Comparison of ENCODE assay signal across 8 cellular contexts in genomic region chr12:46269429-46270241, GRCh38. TPM values are rescaled to one million over a fixed set of nuclear protein-coding genes. Genes with fewer than 3 reads are reported as not detected.
A peak's percentile ranks its signal among the peaks of the same experiment; 100 is the strongest.
DNase-seq lines count a peak whose midpoint lies in the region; ATAC-seq and TF ChIP-seq lines count a peak whose summit lies in the region.

No MANE protein-coding gene starts in this region.

- H2AFZ ChIP-seq in mammary epithelial cell (ENCODE audit: low read depth, low read length) = peak overlapping the region; percentile 87

- peaks cover 45% of the 10 kb centered on the region for H3K79me2 ChIP-seq in mammary epithelial cell (ENCODE audit: insufficient read depth, low read length)

- H3K9ac ChIP-seq in mammary epithelial cell (ENCODE audit: insufficient read depth, low read length) = peak overlapping the region; percentile 100

- H3K4me1 Mint-ChIP-seq in T-helper 2 cell treated with Interferon-gamma antibody and Interleukin-4, amounts not matched to agents 5 μg/mL and 100 μg/mL, for 36 hours (ENCODE audit: low read depth) = peaks cover 14% of the 10 kb centered on the region

- no peaks in the 10 kb centered on the region for H3K27me3 Mint-ChIP-seq in T-helper 2 cell treated with Interferon-gamma antibody and Interleukin-4, amounts not matched to agents 5 μg/mL and 100 μg/mL, for 36 hours (ENCODE audit: low read depth)

- peaks cover 3% of the 10 kb centered on the region for H4K20me1 ChIP-seq in mammary epithelial cell (ENCODE audit: insufficient read depth, low read length)

- peak overlapping the region; percentile 99 for H3K4me2 ChIP-seq in mammary epithelial cell (ENCODE audit: insufficient read depth, low read depth, low read length)

- dilution Hi-C loops in mammary epithelial cell (cut with HindIII; ENCODE audit: low sequenced_read_pairs) = no loop called here

- BruUV-seq in mammary epithelial cell (replicated peaks; lab: Mats Ljungman, UMichigan) = no TSS peak

- H3K27ac ChIP-seq in mammary epithelial cell (ENCODE audit: insufficient read depth, low read depth, low read length) (peak overlapping the region; percentile 96), left lung (peak overlapping the region; percentile 84 to 88)

- H3K27ac Mint-ChIP-seq in T-helper 2 cell treated with Interferon-gamma antibody and Interleukin-4, amounts not matched to agents 5 μg/mL and 100 μg/mL, for 36 hours = no peak overlapping the region

- no peak overlapping the region for H3K4me3 Mint-ChIP-seq in T-helper 2 cell treated with Interferon-gamma antibody and Interleukin-4, amounts not matched to agents 5 μg/mL and 100 μg/mL, for 36 hours

- H3K36me3 Mint-ChIP-seq in T-helper 2 cell treated with Interferon-gamma antibody and Interleukin-4, amounts not matched to agents 5 μg/mL and 100 μg/mL, for 36 hours (ENCODE audit: low read depth) = peaks cover 9% of the 10 kb centered on the region

- H3K36me3 ChIP-seq in mammary epithelial cell (ENCODE audit: insufficient read depth, low read length) = no peaks in the 10 kb centered on the region
- no peaks in the 10 kb centered on the region for H3K36me3 ChIP-seq in left lung

- H3K9me3 Mint-ChIP-seq in T-helper 2 cell treated with Interferon-gamma antibody and Interleukin-4, amounts not matched to agents 5 μg/mL and 100 μg/mL, for 36 hours = no peaks in the 10 kb centered on the region

- H3K9me3 ChIP-seq in mammary epithelial cell (replicated peaks; ENCODE audit: insufficient read depth, low read length) = no peaks in the 10 kb centered on the region
- H3K9me3 ChIP-seq in left lung = no peaks in the 10 kb centered on the region

- peaks cover 23% of the 10 kb centered on the region for H3K4me1 ChIP-seq in mammary epithelial cell (ENCODE audit: insufficient read depth, low read length)
- peaks cover 7 to 43% of the 10 kb centered on the region in 2 donors for H3K4me1 ChIP-seq in left lung

- in situ Hi-C loops in mammary epithelial cell (cut with MboI; ENCODE audit: low sequenced_read_pairs in 2 of 2) = loop anchor here in 1 of 2 donors (10.0 to 25.0 kb wide), 2 partner anchors 85 to 293 kb away; no protein-coding TSS in a partner anchor

- TF ChIP-seq CTCF in AG09309 (IDR thresholded peaks at IDR 0.05; ENCODE audit: control insufficient read depth, insufficient read depth, low read depth, low read length, missing control alignments) = no peak
- no peak for TF ChIP-seq CTCF in mammary epithelial cell (conservative IDR thresholded peaks at IDR 0.05 in 1 of 2, IDR thresholded peaks at IDR 0.05 in 1 of 2; ENCODE audit: extremely low read depth in 1 of 2, insufficient read depth in 1 of 2, low read depth in 1 of 2, low read length in 2 of 2)
- no peak for TF ChIP-seq CTCF in left lung (IDR thresholded peaks at IDR 0.05)

- intact Hi-C loops in mammary epithelial cell (cut with micrococcal nuclease) (loop anchor here (2.0 to 5.0 kb wide), 8 partner anchors 87 to 713 kb away; partner anchors contain the start of gene SCAF11), left lung (cut with DNase I) (no loop called here)

- CTCF ChIA-PET in mammary epithelial cell (lab: Charles Lee; ENCODE audit: low non-redundant PET) = no interaction called here

- TF ChIP-seq POLR2A in GM19193 (IDR thresholded peaks at IDR 0.05; ENCODE audit: extremely low read depth, insufficient read depth, insufficient read length) = peak; percentile 18

- no peaks in the 10 kb centered on the region for H3K27me3 ChIP-seq in mammary epithelial cell (ENCODE audit: insufficient read depth, low read length)
- peaks cover 22 to 45% of the 10 kb centered on the region in 2 donors for H3K27me3 ChIP-seq in left lung

- WGBS in mammary epithelial cell (ENCODE audit: low coverage, missing lambda C conversion rate) = 4% methylated on average over 15 of the region's 42 CpGs

- H3K4me3 ChIP-seq in AG09309 (ENCODE audit: control insufficient read depth, low read depth, low read length) (peak overlapping the region; percentile 81), mammary epithelial cell (replicated peaks in 1 of 3; ENCODE audit: insufficient read depth in 1 of 3, low read depth in 2 of 3, low read length in 3 of 3) (peak overlapping the region; percentile 51 to 97 (median 95)), left lung (peak overlapping the region; percentile 52 to 56)

- DNase-seq in AG09309 (ENCODE audit: low read depth) (no peak), mammary epithelial cell (peak; percentile 66), left lung (peak in 1 of 2 donors; percentile 75), OCI-M2 (lab: John Stamatoyannopoulos, UW; ENCODE audit: unreplicated experiment) (no peak)
- DNase-seq in T-helper 2 cell treated with Interferon-gamma antibody and Interleukin-4, amounts not matched to agents 5 μg/mL and 100 μg/mL, for 36 hours (ENCODE audit: low spot score) = peak; percentile 65
- peak; percentile 51 for DNase-seq in stimulated activated CD8-positive, alpha-beta memory T cell treated with anti-CD3 and anti-CD28 coated beads, Interleukin-12 subunit alpha, Interleukin-12 subunit beta, amount 100 ng/mL, for 4 hours (ENCODE audit: low read depth)

- ATAC-seq in HG03432 (IDR thresholded peaks at IDR 0.05; ENCODE audit: unreplicated experiment) (peak; percentile 24), left lung (peak; percentile 61)

RNA-seq across cellular contexts. Expression of gene SLC38A1, which starts 0.8 kb away (rescaled TPM):
- total RNA-seq in mammary epithelial cell (100 to 1,000 TPM; 208 to 360 TPM), left lung (10 to 100 TPM; 58.7 to 67.5 TPM)
- 106 TPM for polyA plus RNA-seq in mammary epithelial cell
- polyA minus RNA-seq in mammary epithelial cell = 301 TPM

Comparison
In these comparisons a context has a peak if more than half of its experiments do, and no peak if none do; other contexts are left out.
1. DNase-seq: peak in T-helper 2 cell treated with Interferon-gamma antibody and Interleukin-4, amounts not matched to agents 5 μg/mL and 100 μg/mL, for 36 hours (single experiment), mammary epithelial cell (single experiment) and stimulated activated CD8-positive, alpha-beta memory T cell treated with anti-CD3 and anti-CD28 coated beads, Interleukin-12 subunit alpha, Interleukin-12 subunit beta, amount 100 ng/mL, for 4 hours (single experiment); none in AG09309 (single experiment) and OCI-M2 (single experiment).
2. Peak in every context shown above with its lines, with median percentiles within 50 percentile points of each other: H3K4me3 ChIP-seq.